Comparison of ENCODE assay signal across 1 cellular context in genomic region chr3:50525987-50526386, GRCh38.
TF ChIP-seq lines count a peak whose summit lies in the region.

No MANE protein-coding gene starts in this region.

TF ChIP-seq in WTC11, 78 proteins besides CTCF, POLR2A, EP300 and RAD21 (continued from another document):
- 0 out of 2 replicates have a peak, but pooled peaks have one; percentile 45 for TF ChIP-seq E2F1 (CRISPR knock-in tag; IDR thresholded peaks at IDR 0.05)
- TF ChIP-seq SMAD3 (CRISPR knock-in tag; IDR thresholded peaks at IDR 0.05; ENCODE audit: borderline replicate concordance): peak; percentile 89
- TF ChIP-seq NR3C1 (CRISPR knock-in tag; conservative IDR thresholded peaks at IDR 0.05; ENCODE audit: low read depth): no peak
- TF ChIP-seq ZNF425 (CRISPR knock-in tag; conservative IDR thresholded peaks at IDR 0.05): no peak
- no peak for TF ChIP-seq RORB (CRISPR knock-in tag; IDR thresholded peaks at IDR 0.05)
- TF ChIP-seq ARID4B (CRISPR knock-in tag; IDR thresholded peaks at IDR 0.05; ENCODE audit: borderline replicate concordance): peak; percentile 98
- TF ChIP-seq JUN (CRISPR knock-in tag; IDR thresholded peaks at IDR 0.05): peak; percentile 94
- TF ChIP-seq NFE2L1 (CRISPR knock-in tag; IDR thresholded peaks at IDR 0.05): peak; percentile 94
- no peak for TF ChIP-seq ERG (CRISPR knock-in tag; IDR thresholded peaks at IDR 0.05)
- TF ChIP-seq FOXP4 (CRISPR knock-in tag; IDR thresholded peaks at IDR 0.05): peak; percentile 93
- 0 out of 2 replicates have a peak, but pooled peaks have one; percentile 31 for TF ChIP-seq NFYB (CRISPR knock-in tag; conservative IDR thresholded peaks at IDR 0.05; ENCODE audit: low read depth)
- TF ChIP-seq TEAD1 (CRISPR knock-in tag; IDR thresholded peaks at IDR 0.05): peak; percentile 96
- TF ChIP-seq, protein P1, sequence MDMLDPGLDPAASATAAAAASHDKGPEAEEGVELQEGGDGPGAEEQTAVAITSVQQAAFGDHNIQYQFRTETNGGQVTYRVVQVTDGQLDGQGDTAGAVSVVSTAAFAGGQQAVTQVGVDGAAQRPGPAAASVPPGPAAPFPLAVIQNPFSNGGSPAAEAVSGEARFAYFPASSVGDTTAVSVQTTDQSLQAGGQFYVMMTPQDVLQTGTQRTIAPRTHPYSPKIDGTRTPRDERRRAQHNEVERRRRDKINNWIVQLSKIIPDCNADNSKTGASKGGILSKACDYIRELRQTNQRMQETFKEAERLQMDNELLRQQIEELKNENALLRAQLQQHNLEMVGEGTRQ (CRISPR knock-in tag; IDR thresholded peaks at IDR 0.05): peak; percentile 75
- no peak for TF ChIP-seq ZNF532 (CRISPR knock-in tag; IDR thresholded peaks at IDR 0.05; ENCODE audit: borderline replicate concordance)
- no peak for TF ChIP-seq OVOL2 (CRISPR knock-in tag; IDR thresholded peaks at IDR 0.05; ENCODE audit: borderline replicate concordance)
- no peak for TF ChIP-seq KAT7 (CRISPR knock-in tag; IDR thresholded peaks at IDR 0.05; ENCODE audit: borderline replicate concordance)
- TF ChIP-seq IRF1 (CRISPR knock-in tag; IDR thresholded peaks at IDR 0.05): peak; percentile 88
- TF ChIP-seq JAZF1 (CRISPR knock-in tag; IDR thresholded peaks at IDR 0.05): no peak
- peak; percentile 85; the same call in 1 of the 2 replicates for TF ChIP-seq FOXK1 (CRISPR knock-in tag; IDR thresholded peaks at IDR 0.05)
- TF ChIP-seq HMGA2 (CRISPR knock-in tag; IDR thresholded peaks at IDR 0.05): no peak
- TF ChIP-seq, protein P2, sequence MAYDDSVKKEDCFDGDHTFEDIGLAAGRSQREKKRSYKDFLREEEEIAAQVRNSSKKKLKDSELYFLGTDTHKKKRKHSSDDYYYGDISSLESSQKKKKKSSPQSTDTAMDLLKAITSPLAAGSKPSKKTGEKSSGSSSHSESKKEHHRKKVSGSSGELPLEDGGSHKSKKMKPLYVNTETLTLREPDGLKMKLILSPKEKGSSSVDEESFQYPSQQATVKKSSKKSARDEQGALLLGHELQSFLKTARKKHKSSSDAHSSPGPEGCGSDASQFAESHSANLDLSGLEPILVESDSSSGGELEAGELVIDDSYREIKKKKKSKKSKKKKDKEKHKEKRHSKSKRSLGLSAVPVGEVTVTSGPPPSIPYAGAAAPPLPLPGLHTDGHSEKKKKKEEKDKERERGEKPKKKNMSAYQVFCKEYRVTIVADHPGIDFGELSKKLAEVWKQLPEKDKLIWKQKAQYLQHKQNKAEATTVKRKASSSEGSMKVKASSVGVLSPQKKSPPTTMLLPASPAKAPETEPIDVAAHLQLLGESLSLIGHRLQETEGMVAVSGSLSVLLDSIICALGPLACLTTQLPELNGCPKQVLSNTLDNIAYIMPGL (CRISPR knock-in tag; IDR thresholded peaks at IDR 0.05): no peak
- TF ChIP-seq, protein P3, sequence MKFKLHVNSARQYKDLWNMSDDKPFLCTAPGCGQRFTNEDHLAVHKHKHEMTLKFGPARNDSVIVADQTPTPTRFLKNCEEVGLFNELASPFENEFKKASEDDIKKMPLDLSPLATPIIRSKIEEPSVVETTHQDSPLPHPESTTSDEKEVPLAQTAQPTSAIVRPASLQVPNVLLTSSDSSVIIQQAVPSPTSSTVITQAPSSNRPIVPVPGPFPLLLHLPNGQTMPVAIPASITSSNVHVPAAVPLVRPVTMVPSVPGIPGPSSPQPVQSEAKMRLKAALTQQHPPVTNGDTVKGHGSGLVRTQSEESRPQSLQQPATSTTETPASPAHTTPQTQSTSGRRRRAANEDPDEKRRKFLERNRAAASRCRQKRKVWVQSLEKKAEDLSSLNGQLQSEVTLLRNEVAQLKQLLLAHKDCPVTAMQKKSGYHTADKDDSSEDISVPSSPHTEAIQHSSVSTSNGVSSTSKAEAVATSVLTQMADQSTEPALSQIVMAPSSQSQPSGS (CRISPR knock-in tag; IDR thresholded peaks at IDR 0.05; ENCODE audit: borderline replicate concordance, low read depth): 0 out of 2 replicates have a peak, but pooled peaks have one; percentile 14
- TF ChIP-seq ZNF121 (CRISPR knock-in tag; IDR thresholded peaks at IDR 0.05): no peak
- TF ChIP-seq ZNF138 (CRISPR knock-in tag; conservative IDR thresholded peaks at IDR 0.05): no peak
- TF ChIP-seq IRF2 (CRISPR knock-in tag; IDR thresholded peaks at IDR 0.05; ENCODE audit: borderline replicate concordance, low read depth): no peak
